Comparison of ENCODE assay signal across 11 cellular contexts in genomic region chr17:27531469-27531948, GRCh38.
DNase-seq lines count a peak whose midpoint lies in the region; TF ChIP-seq lines count a peak whose summit lies in the region.
"Had no signal": no experiment of that assay in that cellular context is flagged by ENCODE, and none has a peak within 500 bp of the region (broad histone marks: within the 10 kb centered on the region; RNA-seq: fewer than 3 reads in every experiment).

No MANE protein-coding gene starts in this region.

- H3K36me3 Mint-ChIP-seq in HFFc6 (ENCODE audit: low read depth) = no peaks in the 10 kb centered on the region
- H3K36me3 Mint-ChIP-seq: activated CD8-positive, alpha-beta memory T cell treated with anti-CD3 and anti-CD28 coated beads, Interleukin-2, amount 10 ng/mL, durations not matched to agents 7 days and 5 days had no signal

- H3K27me3 Mint-ChIP-seq in HFFc6 (ENCODE audit: insufficient read depth) = peaks cover 8% of the 10 kb centered on the region
- H3K27me3 Mint-ChIP-seq: activated CD8-positive, alpha-beta memory T cell treated with anti-CD3 and anti-CD28 coated beads, Interleukin-2, amount 10 ng/mL, durations not matched to agents 7 days and 5 days had no signal

- peak overlapping the region; percentile 13 for H3K27ac ChIP-seq in duodenal mucosa (ENCODE audit: low read depth, low read length)
- H3K27ac ChIP-seq in substantia nigra (ENCODE audit: low read depth, low read length, poor library complexity, severe bottlenecking) = peak overlapping the region; percentile 72
- H3K27ac ChIP-seq: cardiac muscle cell had no signal

- H3K27me3 ChIP-seq in duodenal mucosa (ENCODE audit: control insufficient read depth in 1 of 2, insufficient read depth in 2 of 2, low read length in 2 of 2) = no peaks in the 10 kb centered on the region
- H3K27me3 ChIP-seq: cardiac muscle cell had no signal

- no peak overlapping the region for H3K27ac Mint-ChIP-seq in HFFc6
- H3K27ac Mint-ChIP-seq: activated CD8-positive, alpha-beta memory T cell treated with anti-CD3 and anti-CD28 coated beads, Interleukin-2, amount 10 ng/mL, durations not matched to agents 7 days and 5 days had no signal

- H3K9me3 Mint-ChIP-seq in HFFc6 = no peaks in the 10 kb centered on the region

- no peaks in the 10 kb centered on the region for H3K36me3 ChIP-seq in duodenal mucosa (ENCODE audit: control insufficient read depth in 1 of 2, insufficient read depth in 2 of 2, low read length in 2 of 2)
- H3K36me3 ChIP-seq: cardiac muscle cell had no signal

- in situ Hi-C loops in KBM-7 (cut with MboI; ENCODE audit: low pct_unique_long_range_greater_than_20kb, low sequenced_read_pairs) = no loop called here

- H3K4me3 ChIP-seq in duodenal mucosa (ENCODE audit: low read depth in 1 of 2, low read length in 2 of 2) = no peak overlapping the region
- H3K4me3 ChIP-seq: cardiac muscle cell had no signal

- H3K9ac ChIP-seq in duodenal mucosa (ENCODE audit: low read depth in 1 of 2, low read length in 2 of 2) = no peak overlapping the region

- H3K9me3 ChIP-seq in duodenal mucosa (ENCODE audit: control insufficient read depth in 1 of 2, low read length in 2 of 2) = no peaks in the 10 kb centered on the region

- peak; percentile 13 to 41 for DNase-seq in NOMO-1 (lab: John Stamatoyannopoulos, UW; ENCODE audit: unreplicated experiment in 2 of 2)
- DNase-seq in NOMO-1 treated with dmso at 0.1 percent for 144 hours (lab: John Stamatoyannopoulos, UW; ENCODE audit: unreplicated experiment) = no peak
- DNase-seq in KBM-7 = peak; percentile 43
- no peak for DNase-seq in substantia nigra (lab: John Stamatoyannopoulos, UW)
- DNase-seq in HFFc6 = no peak
- no peak for DNase-seq in pons (ENCODE audit: low spot score)
- no peak for DNase-seq in kidney tubule cell (ENCODE audit: low spot score)
- DNase-seq: activated CD8-positive, alpha-beta memory T cell treated with anti-CD3 and anti-CD28 coated beads, Interleukin-2, amount 10 ng/mL, durations not matched to agents 7 days and 5 days; NCI-H1417 treated with DMSO at 0.1 percent for 48 hours had no signal

- no peak for TF ChIP-seq CTCF in HFFc6 (IDR thresholded peaks at IDR 0.05)

- peaks cover 46 to 49% of the 10 kb centered on the region in 2 donors for H3K4me1 ChIP-seq in duodenal mucosa (ENCODE audit: control insufficient read depth in 1 of 2, insufficient read depth in 2 of 2, low read length in 2 of 2)

- H3K4me1 Mint-ChIP-seq in HFFc6 (ENCODE audit: low read depth) = peaks cover 44% of the 10 kb centered on the region

- no peak overlapping the region for H3K4me3 Mint-ChIP-seq in HFFc6
- H3K4me3 Mint-ChIP-seq: activated CD8-positive, alpha-beta memory T cell treated with anti-CD3 and anti-CD28 coated beads, Interleukin-2, amount 10 ng/mL, durations not matched to agents 7 days and 5 days had no signal

Comparison
In these comparisons a context has a peak if more than half of its experiments do, and no peak if none do; other contexts are left out.
1. DNase-seq: peak in NOMO-1 (2 of 2) and KBM-7 (single experiment); none in NOMO-1 treated with dmso at 0.1 percent for 144 hours (single experiment), substantia nigra (0 of 49), HFFc6 (single experiment), pons (single experiment) and kidney tubule cell (single experiment).